9 cellular contexts compared by ENCODE assay signal in the genomic region with DNA sequence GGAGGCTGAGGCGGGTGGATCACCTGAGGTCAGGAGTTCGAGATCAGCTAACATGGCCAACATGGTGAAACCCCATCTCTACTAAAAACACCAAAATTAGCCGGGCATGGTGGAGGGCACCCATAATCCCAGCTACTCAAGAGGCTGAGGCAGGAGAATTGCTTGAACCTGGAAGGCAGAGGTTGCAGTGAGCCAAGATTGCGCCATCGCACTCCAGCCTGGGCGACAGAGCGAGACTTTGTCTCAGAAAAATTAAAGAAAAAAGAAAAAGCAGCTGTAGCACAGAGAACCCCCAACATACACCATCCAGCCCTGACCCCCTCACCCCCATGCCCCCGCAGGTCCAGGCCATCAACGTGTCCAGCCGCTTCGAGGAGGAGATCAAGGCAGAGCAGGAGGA. TPM values are rescaled to one million over a fixed set of nuclear protein-coding genes. Genes with fewer than 3 reads are reported as not detected.
"Had no signal": no experiment of that assay in that cellular context is flagged by ENCODE, and none has a peak within 500 bp of the region (broad histone marks: within the 10 kb centered on the region; RNA-seq: fewer than 3 reads in every experiment).

No MANE protein-coding gene starts in this region.

RNA-seq across cellular contexts. Expression of a gene that starts 10.0 kb away (rescaled TPM):
- total RNA-seq: activated CD4-positive, alpha-beta T cell treated with anti-CD3 and anti-CD28 coated beads for 36 hours; activated CD8-positive, alpha-beta memory T cell treated with anti-CD3 and anti-CD28 coated beads for 36 hours; bronchial epithelial cell; OCI-LY7; Right ventricle myocardium superior had no signal

RNA-seq across cellular contexts. Expression of a gene that starts 28.3 kb away (rescaled TPM):
- total RNA-seq: activated CD4-positive, alpha-beta memory T cell treated with anti-CD3 and anti-CD28 coated beads, Interleukin-2, amount 10 ng/mL, durations not matched to agents 7 days and 5 days; activated CD4-positive, alpha-beta T cell treated with anti-CD3 and anti-CD28 coated beads for 36 hours; activated CD8-positive, alpha-beta memory T cell treated with anti-CD3 and anti-CD28 coated beads for 36 hours; activated naive CD8-positive, alpha-beta T cell treated with anti-CD3 and anti-CD28 coated beads, Interleukin-2, amount 10 ng/mL, durations not matched to agents 7 days and 5 days; bronchial epithelial cell; OCI-LY7; Right ventricle myocardium superior; RPMI7951 had no signal
- polyA plus RNA-seq: SK-N-SH had no signal

RNA-seq across cellular contexts. Expression of a gene that starts 47.7 kb away (rescaled TPM):
- total RNA-seq: activated CD4-positive, alpha-beta memory T cell treated with anti-CD3 and anti-CD28 coated beads, Interleukin-2, amount 10 ng/mL, durations not matched to agents 7 days and 5 days; activated CD4-positive, alpha-beta T cell treated with anti-CD3 and anti-CD28 coated beads for 36 hours; activated CD8-positive, alpha-beta memory T cell treated with anti-CD3 and anti-CD28 coated beads for 36 hours; activated naive CD8-positive, alpha-beta T cell treated with anti-CD3 and anti-CD28 coated beads, Interleukin-2, amount 10 ng/mL, durations not matched to agents 7 days and 5 days; bronchial epithelial cell; OCI-LY7; Right ventricle myocardium superior; RPMI7951 had no signal
- polyA plus RNA-seq: SK-N-SH had no signal
